ENCODE assay signal across 14 cellular contexts in the genomic region with DNA sequence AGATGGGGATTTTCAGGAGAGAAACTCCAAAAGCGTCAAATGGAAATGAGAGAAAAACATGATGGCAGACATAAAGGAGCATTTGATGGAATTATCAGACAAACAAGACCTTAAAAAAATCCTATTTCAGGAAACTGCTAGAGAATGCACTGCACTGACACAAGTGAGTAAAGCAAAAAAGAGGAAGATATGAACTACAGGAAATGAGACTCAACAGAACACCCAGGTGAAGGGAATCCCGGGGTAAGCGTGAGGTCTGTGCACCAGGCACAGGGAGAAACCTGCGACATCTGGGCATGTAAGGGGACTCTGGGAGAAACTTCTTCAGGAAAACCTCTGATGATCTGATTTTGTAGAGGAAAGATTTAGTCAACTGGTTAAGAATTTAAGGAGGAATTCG. TPM values are rescaled to one million over a fixed set of nuclear protein-coding genes. Genes with fewer than 3 reads are reported as not detected.
DNase-seq lines count a peak whose midpoint lies in the region; ATAC-seq, FAIRE-seq and TF ChIP-seq lines count a peak whose summit lies in the region.
"Had no signal": no experiment of that assay in that cellular context is flagged by ENCODE, and none has a peak within 500 bp of the region (broad histone marks: within the 10 kb centered on the region; RNA-seq: fewer than 3 reads in every experiment).

No MANE protein-coding gene starts in this region.

- peaks cover 20 to 56% (median 50%) of the 10 kb centered on the region in 7 donors for H3K4me1 Mint-ChIP-seq in naive thymus-derived CD4-positive, alpha-beta T cell

- H3K27ac ChIP-seq in SU-DHL-6 (ENCODE audit: low read depth, low read length), result peak overlapping the region; percentile 30
- no peak overlapping the region for H3K27ac ChIP-seq in naive thymus-derived CD4-positive, alpha-beta T cell (ENCODE audit: low read depth, low read length)
- H3K27ac ChIP-seq: 22Rv1 had no signal

- no peaks in the 10 kb centered on the region for H3K9me3 ChIP-seq in SU-DHL-6 (ENCODE audit: insufficient read depth, low read length)
- no peaks in the 10 kb centered on the region for H3K9me3 ChIP-seq in naive thymus-derived CD4-positive, alpha-beta T cell (ENCODE audit: control insufficient read depth in 2 of 3, low read length in 3 of 3)

- DNase-seq in DMS 273 (lab: John Stamatoyannopoulos, UW; ENCODE audit: unreplicated experiment) (peak; percentile 19), DMS 273 treated with DMSO at 0.1 percent for 48 hours (lab: John Stamatoyannopoulos, UW) (no peak), GM18507 (ENCODE audit: extremely low spot score, insufficient read length, low read depth) (no peak), NCI-H187 treated with DMSO at 0.1 percent for 48 hours (lab: John Stamatoyannopoulos, UW) (no peak)
- no peak for DNase-seq in naive thymus-derived CD4-positive, alpha-beta T cell
- DNase-seq: activated naive CD4-positive, alpha-beta T cell treated with anti-CD3 and anti-CD28 coated beads, Interleukin-2, amount 10 ng/mL, durations not matched to agents 7 days and 5 days; DMS53; H9; NCI-H2171 had no signal

- H3K79me2 ChIP-seq in SU-DHL-6 (ENCODE audit: insufficient read depth, low read length), result peaks cover 54% of the 10 kb centered on the region

- peak overlapping the region in 5 of 9 donors; percentile 1 to 78 (median 45) for H3K27ac Mint-ChIP-seq in naive thymus-derived CD4-positive, alpha-beta T cell
- H3K27ac Mint-ChIP-seq: activated naive CD4-positive, alpha-beta T cell treated with anti-CD3 and anti-CD28 coated beads, Interleukin-2, amount 10 ng/mL, durations not matched to agents 7 days and 5 days; H9 had no signal

- H3K4me2 ChIP-seq in SU-DHL-6 (ENCODE audit: low read depth, low read length, poor library complexity, severe bottlenecking), result peak overlapping the region; percentile 87

- H3K27me3 Mint-ChIP-seq in naive thymus-derived CD4-positive, alpha-beta T cell, result no peaks in the 10 kb centered on the region

- H2AFZ ChIP-seq in SU-DHL-6 (ENCODE audit: low read depth, low read length, severe bottlenecking), result peak overlapping the region; percentile 1

- no peak for ATAC-seq in naive thymus-derived CD4-positive, alpha-beta T cell
- ATAC-seq in HG02973 (IDR thresholded peaks at IDR 0.05; ENCODE audit: unreplicated experiment) (no peak), HG02938 (IDR thresholded peaks at IDR 0.05; ENCODE audit: unreplicated experiment) (no peak)
- ATAC-seq: sciatic nerve had no signal

- no peak for TF ChIP-seq CTCF in SU-DHL-6 (IDR thresholded peaks at IDR 0.05; ENCODE audit: insufficient read depth, low read length, poor library complexity, severe bottlenecking)

- peaks cover under 1% of the 10 kb centered on the region; the same call in 1 of the 2 replicates for H3K36me3 ChIP-seq in SU-DHL-6 (ENCODE audit: low read length)
- H3K36me3 ChIP-seq in naive thymus-derived CD4-positive, alpha-beta T cell (ENCODE audit: control insufficient read depth in 2 of 3, insufficient read depth in 3 of 3, low read length in 3 of 3), result no peaks in the 10 kb centered on the region

- H3K9me2 ChIP-seq in SU-DHL-6 (replicated peaks; ENCODE audit: insufficient read depth, low read length), result no peaks in the 10 kb centered on the region

- intact Hi-C loops in naive thymus-derived CD4-positive, alpha-beta T cell (cut with micrococcal nuclease), result loop anchor here (5.0 to 10.0 kb wide), 3 partner anchors 154 to 1149 kb away; a partner anchor contains a TSS

- POLR2A ChIA-PET in naive thymus-derived CD4-positive, alpha-beta T cell (lab: Charles Lee), result no interaction called here

- CTCF ChIA-PET in naive thymus-derived CD4-positive, alpha-beta T cell (lab: Charles Lee), result no interaction called here

- peak overlapping the region; percentile 15 for H3K4me3 ChIP-seq in SU-DHL-6 (ENCODE audit: insufficient read depth, low read length, poor library complexity, severe bottlenecking)
- H3K4me3 ChIP-seq in naive thymus-derived CD4-positive, alpha-beta T cell (ENCODE audit: low read length), result peak overlapping the region; percentile 0

- H3K4me3 Mint-ChIP-seq in naive thymus-derived CD4-positive, alpha-beta T cell, result peak overlapping the region; percentile 17 to 90 (median 70)
- H3K4me3 Mint-ChIP-seq: activated naive CD4-positive, alpha-beta T cell treated with anti-CD3 and anti-CD28 coated beads, Interleukin-2, amount 10 ng/mL, durations not matched to agents 7 days and 5 days had no signal

- peaks cover 0 to 26% of the 10 kb centered on the region in 2 donors for H3K4me1 ChIP-seq in naive thymus-derived CD4-positive, alpha-beta T cell (ENCODE audit: control insufficient read depth in 2 of 2, insufficient read depth in 2 of 2, low read length in 2 of 2)

- peak overlapping the region; percentile 19; the same call in 1 of the 2 replicates for H3K9ac ChIP-seq in SU-DHL-6 (ENCODE audit: low read length)

- FAIRE-seq in GM18507 (lab: Jason Lieb, UNC), result peak; percentile 67

- H3F3A ChIP-seq in SU-DHL-6 (ENCODE audit: insufficient read depth), result no peaks in the 10 kb centered on the region; the same call in none of the 2 replicates

- peaks cover 0 to 8% (median 0%) of the 10 kb centered on the region in 5 donors for H3K36me3 Mint-ChIP-seq in naive thymus-derived CD4-positive, alpha-beta T cell

- peaks cover 0 to 2% (median 0%) of the 10 kb centered on the region in 11 donors for H3K9me3 Mint-ChIP-seq in naive thymus-derived CD4-positive, alpha-beta T cell
- H3K9me3 Mint-ChIP-seq: activated naive CD4-positive, alpha-beta T cell treated with anti-CD3 and anti-CD28 coated beads, Interleukin-2, amount 10 ng/mL, durations not matched to agents 7 days and 5 days; H9 had no signal

- H4K20me1 ChIP-seq in SU-DHL-6 (ENCODE audit: low read depth, low read length), result no peaks in the 10 kb centered on the region

- no peaks in the 10 kb centered on the region for H3K27me3 ChIP-seq in SU-DHL-6 (ENCODE audit: low read length)
- H3K27me3 ChIP-seq in naive thymus-derived CD4-positive, alpha-beta T cell (ENCODE audit: control insufficient read depth in 2 of 2, insufficient read depth in 2 of 2, low read length in 2 of 2), result no peaks in the 10 kb centered on the region

RNA-seq across cellular contexts. Expression of a gene that starts 2.8 kb away (rescaled TPM):
- total RNA-seq in naive thymus-derived CD4-positive, alpha-beta T cell, result 10 to 100 TPM; 45.8 to 49.6 (median 47.5) TPM
- 10 to 100 TPM; 22.9 to 28.4 TPM for polyA plus RNA-seq in naive thymus-derived CD4-positive, alpha-beta T cell
